1 cellular context compared by ENCODE assay signal in genomic region chr2:207444756-207445155, GRCh38.
A peak's percentile ranks its signal among the peaks of the same experiment; 100 is the strongest.
TF ChIP-seq lines count a peak whose summit lies in the region.

No MANE protein-coding gene starts in this region.

TF ChIP-seq in SK-N-SH, 30 proteins besides CTCF, POLR2A, EP300 and RAD21 (continued from another document):
- TF ChIP-seq RFX5 (IDR thresholded peaks at IDR 0.05; ENCODE audit: low read length) (no peak), SIN3A (IDR thresholded peaks at IDR 0.05; ENCODE audit: borderline replicate concordance, low read depth, low read length) (no peak), FOXM1 (IDR thresholded peaks at IDR 0.05; ENCODE audit: low read depth) (no peak), SMC3 (IDR thresholded peaks at IDR 0.05; ENCODE audit: low read depth, low read length) (no peak), MEF2A (IDR thresholded peaks at IDR 0.05; ENCODE audit: borderline replicate concordance, low read depth) (no peak), TCF12 (IDR thresholded peaks at IDR 0.05) (peak; percentile 42; the same call in 1 of the 2 replicates), MAX (IDR thresholded peaks at IDR 0.05; ENCODE audit: low read depth) (no peak), POLR2AphosphoS5 (IDR thresholded peaks at IDR 0.05; ENCODE audit: low read depth, low read length) (no peak), IRF3 (IDR thresholded peaks at IDR 0.05; ENCODE audit: low read depth, low read length) (no peak), RCOR1 (IDR thresholded peaks at IDR 0.05; ENCODE audit: low read length) (peak; percentile 91), MXI1 (IDR thresholded peaks at IDR 0.05; ENCODE audit: low read depth, low read length) (no peak), GATA2 (CRISPR knock-in tag; IDR thresholded peaks at IDR 0.05) (peak; percentile 97), ZBTB33 (IDR thresholded peaks at IDR 0.05; ENCODE audit: borderline replicate concordance, low read depth) (no peak), RXRA (IDR thresholded peaks at IDR 0.05; ENCODE audit: borderline replicate concordance, low read depth) (no peak), GABPA (IDR thresholded peaks at IDR 0.05; ENCODE audit: low read depth) (no peak), CHD2 (IDR thresholded peaks at IDR 0.05; ENCODE audit: low read length, partially characterized antibody) (peak; percentile 72), TEAD4 (IDR thresholded peaks at IDR 0.05; ENCODE audit: borderline replicate concordance, insufficient read depth) (no peak), NFIC (IDR thresholded peaks at IDR 0.05; ENCODE audit: borderline replicate concordance) (no peak), ELF1 (IDR thresholded peaks at IDR 0.05) (no peak), JUND (IDR thresholded peaks at IDR 0.05) (no peak), YY1 (IDR thresholded peaks at IDR 0.05; ENCODE audit: low read depth) (no peak), TAF1 (IDR thresholded peaks at IDR 0.05; ENCODE audit: borderline replicate concordance, low read depth, low read length) (no peak), NRF1 (IDR thresholded peaks at IDR 0.05; ENCODE audit: low read depth, low read length) (no peak), USF2 (IDR thresholded peaks at IDR 0.05; ENCODE audit: borderline replicate concordance, low read depth, low read length) (no peak), FOXJ3 (CRISPR knock-in tag; IDR thresholded peaks at IDR 0.05) (0 out of 2 replicates have a peak, but pooled peaks have one; percentile 31), REST (IDR thresholded peaks at IDR 0.05; ENCODE audit: low read depth, low read length) (no peak), FOSL2 (IDR thresholded peaks at IDR 0.05; ENCODE audit: borderline replicate concordance, low read depth) (no peak), EZH2phosphoT487 (IDR thresholded peaks at IDR 0.05; ENCODE audit: borderline replicate concordance, low read depth) (no peak), PBX3 (IDR thresholded peaks at IDR 0.05) (no peak)
